23 cellular contexts compared by ENCODE assay signal in the genomic region with DNA sequence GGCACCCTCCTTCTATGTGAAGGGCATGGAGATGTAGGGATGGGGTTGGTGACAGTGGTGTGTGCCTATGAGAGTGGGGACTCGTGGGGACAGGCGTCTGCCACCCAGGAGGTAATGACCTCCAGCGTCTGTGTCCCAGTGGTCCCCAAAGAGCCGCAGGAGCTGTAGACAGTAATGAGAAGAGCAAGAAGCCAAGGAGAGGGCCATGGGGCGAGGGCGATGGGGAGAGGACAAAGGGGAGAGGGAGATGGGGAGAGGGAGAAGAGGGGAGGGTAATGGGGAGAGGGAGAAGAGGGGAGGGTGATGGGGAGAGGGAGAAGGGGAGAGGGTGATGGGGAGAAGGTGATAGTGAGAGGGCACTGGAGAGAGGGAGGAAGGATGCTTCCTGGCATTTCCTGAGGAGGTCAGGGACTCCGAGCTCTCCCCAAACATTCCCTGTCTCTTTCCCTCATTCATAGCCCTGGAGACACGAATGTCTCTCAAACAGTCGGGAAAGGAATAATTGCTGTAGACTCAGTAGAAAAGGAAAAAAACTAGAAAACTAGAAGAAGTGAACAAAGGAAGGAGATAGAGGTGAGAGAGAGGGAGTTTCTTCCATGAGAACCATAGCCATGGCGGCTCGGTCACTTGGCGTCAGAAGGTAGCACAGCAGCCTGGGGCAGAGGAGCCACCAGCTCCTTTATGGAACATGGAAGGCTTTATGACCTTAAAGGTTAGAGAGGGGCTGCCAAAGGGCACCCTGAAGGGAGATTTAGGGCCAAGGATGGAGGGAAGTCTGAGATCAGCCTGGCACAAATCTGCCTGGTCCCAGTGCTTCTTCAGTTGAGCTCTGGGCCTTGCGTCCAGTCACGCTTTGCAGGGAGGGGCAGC. TPM values are rescaled to one million over a fixed set of nuclear protein-coding genes. Genes with fewer than 3 reads are reported as not detected.
DNase-seq lines count a peak whose midpoint lies in the region; ATAC-seq, FAIRE-seq and TF ChIP-seq lines count a peak whose summit lies in the region.
"Had no signal": no experiment of that assay in that cellular context is flagged by ENCODE, and none has a peak within 500 bp of the region (broad histone marks: within the 10 kb centered on the region; RNA-seq: fewer than 3 reads in every experiment).

No MANE protein-coding gene starts in this region.

- no peaks in the 10 kb centered on the region for H3K79me2 ChIP-seq in H1 (ENCODE audit: control insufficient read depth in 1 of 2, insufficient read depth in 2 of 2, low read length in 2 of 2)
- H3K79me2 ChIP-seq in neural cell (replicated peaks; ENCODE audit: insufficient read depth, low read length): no peaks in the 10 kb centered on the region

- no peak overlapping the region for H3K18ac ChIP-seq in IMR-90 (ENCODE audit: low read depth, low read length)
- no peak overlapping the region; the same call in 1 of the 2 replicates for H3K18ac ChIP-seq in H1 (ENCODE audit: extremely low read depth, low read length)

- H3K9me3 Mint-ChIP-seq in progenitor cell of endocrine pancreas (ENCODE audit: low read depth): no peaks in the 10 kb centered on the region
- H3K9me3 Mint-ChIP-seq: immature natural killer cell had no signal

- CTCF ChIA-PET in IMR-90 (lab: Yijun Ruan, JAX) (interaction anchor here (1.3 kb wide), 1 partner anchor 36 kb away, joined by 3 read pairs; no protein-coding TSS in a partner anchor), H1 (lab: Charles Lee; ENCODE audit: partially characterized antibody) (interaction anchor here (0.6 to 5.1 kb wide), 16 partner anchors 8 to 176 kb away, joined by 3 to 43 read pairs (median 4); no protein-coding TSS in a partner anchor)

- H2BK20ac ChIP-seq in IMR-90 (ENCODE audit: low read depth, low read length): no peak overlapping the region
- no peak overlapping the region for H2BK20ac ChIP-seq in H1 (ENCODE audit: low read length)

- POLR2A ChIA-PET in IMR-90 (lab: Charles Lee; ENCODE audit: unreplicated experiment): no interaction called here
- POLR2A ChIA-PET in H1 (lab: Charles Lee; ENCODE audit: partially characterized antibody): interaction anchor here (0.5 to 2.1 kb wide), 3 partner anchors 11 to 665 kb away, joined by 3 to 7 read pairs (median 4); no protein-coding TSS in a partner anchor

- in situ Hi-C loops in IMR-90 (cut with MboI; ENCODE audit: low sequenced_read_pairs): no loop called here
- in situ Hi-C loops in transverse colon (cut with MboI; ENCODE audit: low pct_ligation_motif_present in 1 of 4, low pct_unique_long_range_greater_than_20kb in 1 of 4, low sequenced_read_pairs in 3 of 4): no loop called here

- peak overlapping the region; percentile 9 for H2AK9ac ChIP-seq in IMR-90 (replicated peaks; ENCODE audit: low read depth, low read length, poor library complexity)

- H3K9me1 ChIP-seq in IMR-90 (ENCODE audit: insufficient read depth, low read length): peaks cover 10% of the 10 kb centered on the region

- H3K4me2 ChIP-seq in IMR-90 (ENCODE audit: low read depth, low read length) (no peak overlapping the region), H1 (ENCODE audit: insufficient read depth in 1 of 2, low read depth in 2 of 2, low read length in 2 of 2) (no peak overlapping the region), neural cell (ENCODE audit: low read length) (no peak overlapping the region)

- H4K5ac ChIP-seq in IMR-90 (ENCODE audit: low read depth, low read length): no peak overlapping the region
- H4K5ac ChIP-seq in H1 (ENCODE audit: insufficient read length, low read depth, low read length): no peak overlapping the region

- peaks cover 15% of the 10 kb centered on the region for H3K27me3 Mint-ChIP-seq in progenitor cell of endocrine pancreas

- no peak overlapping the region; the same call in 1 of the 2 replicates for H3K4ac ChIP-seq in IMR-90 (ENCODE audit: low read depth, low read length)
- H3K4ac ChIP-seq in H1 (replicated peaks; ENCODE audit: insufficient read length, low read depth, low read length): no peak overlapping the region

- intact Hi-C loops in IMR-90 (cut with micrococcal nuclease) (no loop called here), transverse colon (cut with DNase I; ENCODE audit: low total_unique reads) (no loop called here)

- H3K36me3 Mint-ChIP-seq in progenitor cell of endocrine pancreas (ENCODE audit: insufficient read depth): no peaks in the 10 kb centered on the region
- H3K36me3 Mint-ChIP-seq: immature natural killer cell; naive thymus-derived CD4-positive, alpha-beta T cell had no signal

- H3K56ac ChIP-seq in IMR-90 (ENCODE audit: extremely low read depth, insufficient read depth, low read length) (no peak overlapping the region), H1 (replicated peaks; ENCODE audit: insufficient read length, low read depth, low read length) (no peak overlapping the region)

- H3K4me3 ChIP-seq in IMR-90 (ENCODE audit: insufficient read depth, low read depth, low read length): no peak overlapping the region
- H3K4me3 ChIP-seq in H1 (ENCODE audit: extremely low read depth in 1 of 4, insufficient read depth in 2 of 4, low read depth in 3 of 4, low read length in 4 of 4): no peak overlapping the region
- no peak overlapping the region for H3K4me3 ChIP-seq in neural cell (ENCODE audit: low read length)
- H3K4me3 ChIP-seq in suprapubic skin: no peak overlapping the region
- H3K4me3 ChIP-seq in transverse colon: no peak overlapping the region
- H3K4me3 ChIP-seq: HAP-1, lung, tibial artery had no signal

- no peak overlapping the region; the same call in 1 of the 2 replicates for H2BK120ac ChIP-seq in IMR-90 (ENCODE audit: low read depth, low read length)
- H2BK120ac ChIP-seq in H1 (replicated peaks; ENCODE audit: low read depth, low read length): no peak overlapping the region

- H3K27ac ChIP-seq in IMR-90 (ENCODE audit: insufficient read depth, low read length) (no peak overlapping the region), H1 (ENCODE audit: low read depth, low read length) (no peak overlapping the region), neural cell (ENCODE audit: low read length) (peak overlapping the region; percentile 16), suprapubic skin (peak overlapping the region; percentile 79), transverse colon (peak overlapping the region in 1 of 4 donors; percentile 34)
- H3K27ac ChIP-seq: HL-60, tibial artery, VCaP had no signal

- 96% methylated on average over 7 of the region's 14 CpGs; no CpG with 5 or more reads in 1 of the 2 experiments for WGBS in IMR-90 (ENCODE audit: extremely low coverage in 2 of 2, insufficient read length in 1 of 2), 2 experiments
- WGBS in H1 (ENCODE audit: extremely low coverage in 1 of 2, insufficient coverage in 1 of 2, insufficient read length in 1 of 2, insufficient replicate concordance in 2 of 2, low coverage in 1 of 2, low lambda C conversion rate in 2 of 2, missing lambda C conversion rate in 1 of 2), 2 experiments: 90% methylated on average over 14 of the region's 14 CpGs; no CpG with 5 or more reads in 1 of the 2 experiments
- 87% methylated on average over 13 of the region's 14 CpGs for WGBS in suprapubic skin
- WGBS in transverse colon (ENCODE audit: low coverage in 1 of 2), 2 donors: 92 to 93% methylated on average over 8 to 14 of the region's 14 CpGs

- H3K79me1 ChIP-seq in IMR-90 (ENCODE audit: low read depth in 1 of 2, low read length in 2 of 2): no peaks in the 10 kb centered on the region
- H3K79me1 ChIP-seq in H1 (ENCODE audit: low read depth, low read length): no peaks in the 10 kb centered on the region

- TF ChIP-seq POLR2A in IMR-90 (IDR thresholded peaks at IDR 0.05; ENCODE audit: low read depth, low read length) (no peak), H1 (IDR thresholded peaks at IDR 0.05; ENCODE audit: control extremely low read depth in 1 of 2, low read depth in 2 of 2, low read length in 2 of 2) (no peak), suprapubic skin (IDR thresholded peaks at IDR 0.05) (no peak), transverse colon (IDR thresholded peaks at IDR 0.05) (no peak)

- no peaks in the 10 kb centered on the region; the same call in 1 of the 2 replicates for H3K27me3 ChIP-seq in IMR-90 (ENCODE audit: control insufficient read depth, insufficient read depth, low read length)
- H3K27me3 ChIP-seq in H1 (replicated peaks in 1 of 4; ENCODE audit: control insufficient read depth in 3 of 4, extremely low read depth in 1 of 4, insufficient read depth in 3 of 4, low read length in 3 of 4): peaks cover 0 to 3% (median 0%) of the 10 kb centered on the region in 4 experiments; a peak in 1 of 7 replicates
- H3K27me3 ChIP-seq in neural cell (ENCODE audit: insufficient read depth, low read depth, low read length): no peaks in the 10 kb centered on the region
- H3K27me3 ChIP-seq in suprapubic skin: no peaks in the 10 kb centered on the region
- no peaks in the 10 kb centered on the region for H3K27me3 ChIP-seq in transverse colon
- H3K27me3 ChIP-seq: BE2C, heart left ventricle had no signal

- no peak for DNase-seq in IMR-90
- DNase-seq in H1 (ENCODE audit: low read depth in 1 of 2, low spot score in 2 of 2): no peak
- DNase-seq in suprapubic skin (ENCODE audit: low spot score in 2 of 2): peak in 1 of 2 donors; percentile 53
- no peak for DNase-seq in NOMO-1 treated with DMSO at 0.1 percent for 48 hours (lab: John Stamatoyannopoulos, UW; ENCODE audit: unreplicated experiment)
- no peak for DNase-seq in progenitor cell of endocrine pancreas (ENCODE audit: low spot score, unreplicated experiment)
- no peak for DNase-seq in transverse colon
- DNase-seq: activated CD8-positive, alpha-beta memory T cell treated with anti-CD3 and anti-CD28 coated beads, Interleukin-2, amount 50 U/mL, for 48 hours; activated naive CD4-positive, alpha-beta T cell; BE2C; effector CD8-positive, alpha-beta T cell; immature natural killer cell; MM.1S; naive thymus-derived CD4-positive, alpha-beta T cell; NCI-H82; PC-3; T-helper 2 cell had no signal

- H3K23me2 ChIP-seq in H1 (ENCODE audit: low read depth, low read length): no peaks in the 10 kb centered on the region

- TF ChIP-seq EP300 in H1 (IDR thresholded peaks at IDR 0.05; ENCODE audit: borderline replicate concordance in 1 of 2, low read depth in 2 of 2, low read length in 2 of 2) (no peak), neural cell (conservative IDR thresholded peaks at IDR 0.05; ENCODE audit: poor library complexity, severe bottlenecking) (no peak), suprapubic skin (IDR thresholded peaks at IDR 0.05) (no peak), transverse colon (IDR thresholded peaks at IDR 0.05; ENCODE audit: low read depth) (no peak)

- no peaks in the 10 kb centered on the region for H4K20me1 ChIP-seq in IMR-90 (ENCODE audit: insufficient read depth, low read length)
- H4K20me1 ChIP-seq in H1 (replicated peaks in 1 of 2; ENCODE audit: control insufficient read depth in 1 of 2, insufficient read depth in 2 of 2, low read length in 2 of 2): no peaks in the 10 kb centered on the region
- H4K20me1 ChIP-seq in neural cell (ENCODE audit: insufficient read depth): no peaks in the 10 kb centered on the region

- H3K9me3 ChIP-seq in IMR-90 (ENCODE audit: control insufficient read depth, insufficient read depth, low read length) (no peaks in the 10 kb centered on the region), H1 (ENCODE audit: insufficient read depth in 2 of 2, low read depth in 1 of 2, low read length in 1 of 2) (no peaks in the 10 kb centered on the region), neural cell (ENCODE audit: low read length) (no peaks in the 10 kb centered on the region), suprapubic skin (no peaks in the 10 kb centered on the region), transverse colon (no peaks in the 10 kb centered on the region)
- H3K9me3 ChIP-seq: BE2C, HAP-1, heart left ventricle, tibial artery had no signal

- no peak overlapping the region for H3K23ac ChIP-seq in IMR-90 (ENCODE audit: low read depth, low read length)
- H3K23ac ChIP-seq in H1 (ENCODE audit: insufficient read length): no peak overlapping the region

- H3K9ac ChIP-seq in IMR-90 (ENCODE audit: low read depth, low read length) (no peak overlapping the region), H1 (replicated peaks in 1 of 4; ENCODE audit: extremely low read depth in 1 of 4, low read depth in 3 of 4, low read length in 3 of 4) (no peak overlapping the region), neural cell (ENCODE audit: low read length) (no peak overlapping the region)

- H2BK12ac ChIP-seq in H1 (ENCODE audit: low read depth, low read length): peak overlapping the region; percentile 60; the same call in 1 of the 2 replicates

- no peak overlapping the region for H4K91ac ChIP-seq in IMR-90 (ENCODE audit: insufficient read depth, low read depth, low read length)
- H4K91ac ChIP-seq in H1 (replicated peaks; ENCODE audit: insufficient read length, low read length): peak overlapping the region; percentile 29

- H4K8ac ChIP-seq in IMR-90 (ENCODE audit: low read depth in 2 of 2, low read length in 2 of 2) (no peak overlapping the region), H1 (ENCODE audit: extremely low read depth, insufficient read depth, low read length) (no peak overlapping the region; the same call in 1 of the 2 replicates)

- H2BK5ac ChIP-seq in IMR-90 (ENCODE audit: low read depth, low read length, poor library complexity, severe bottlenecking): no peak overlapping the region
- no peak overlapping the region for H2BK5ac ChIP-seq in H1 (ENCODE audit: low read depth, low read length)

- dilution Hi-C loops in IMR-90 (cut with HindIII; ENCODE audit: low sequenced_read_pairs, unreplicated experiment): no loop called here

- TF ChIP-seq CTCF in IMR-90 (conservative IDR thresholded peaks at IDR 0.05; ENCODE audit: low read depth, low read length) (no peak), H1 (IDR thresholded peaks at IDR 0.05; ENCODE audit: control extremely low read depth in 1 of 3, insufficient read depth in 1 of 3, low read depth in 1 of 3, low read length in 3 of 3) (no peak), neural cell (IDR thresholded peaks at IDR 0.05; ENCODE audit: poor library complexity, severe bottlenecking) (no peak), suprapubic skin (IDR thresholded peaks at IDR 0.05) (no peak), progenitor cell of endocrine pancreas (IDR thresholded peaks at IDR 0.05; ENCODE audit: unreplicated experiment) (no peak), transverse colon (IDR thresholded peaks at IDR 0.05) (no peak)

- TF ChIP-seq RAD21 in IMR-90 (IDR thresholded peaks at IDR 0.05; ENCODE audit: low read length): no peak
- no peak for TF ChIP-seq RAD21 in H1 (IDR thresholded peaks at IDR 0.05 in 1 of 2, conservative IDR thresholded peaks at IDR 0.05 in 1 of 2; ENCODE audit: low read depth in 2 of 2, low read length in 2 of 2)
- TF ChIP-seq RAD21 in neural cell (conservative IDR thresholded peaks at IDR 0.05): no peak

- H3K36me3 ChIP-seq in IMR-90 (ENCODE audit: control insufficient read depth, insufficient read depth, low read length): no peaks in the 10 kb centered on the region
- no peaks in the 10 kb centered on the region for H3K36me3 ChIP-seq in H1 (ENCODE audit: control insufficient read depth in 2 of 4, insufficient read depth in 4 of 4, low read length in 3 of 4)
- no peaks in the 10 kb centered on the region for H3K36me3 ChIP-seq in neural cell (ENCODE audit: insufficient read depth, low read length)
- no peaks in the 10 kb centered on the region for H3K36me3 ChIP-seq in suprapubic skin
- H3K36me3 ChIP-seq in transverse colon: no peaks in the 10 kb centered on the region
- H3K36me3 ChIP-seq: BE2C, HAP-1, heart left ventricle, tibial artery had no signal

- no peaks in the 10 kb centered on the region for H3F3A ChIP-seq in neural cell (ENCODE audit: insufficient read depth, low read length, poor library complexity, severe bottlenecking)

- no TSS peak for BruUV-seq in IMR-90 (replicated peaks; lab: Mats Ljungman, UMichigan)

- H2AFZ ChIP-seq in IMR-90 (replicated peaks; ENCODE audit: low read length, poor library complexity) (peak overlapping the region; percentile 36), H1 (ENCODE audit: low read length) (no peak overlapping the region), neural cell (ENCODE audit: low read depth, low read length) (no peak overlapping the region)

- ATAC-seq in IMR-90 (ENCODE audit: low read depth): no peak
- ATAC-seq: naive thymus-derived CD4-positive, alpha-beta T cell; PC-3 had no signal

- no peak for FAIRE-seq in H1 (lab: Jason Lieb, UNC)

- H3K9me2 ChIP-seq in neural cell (ENCODE audit: insufficient read depth, low read length): no peaks in the 10 kb centered on the region

- H3K4me1 ChIP-seq in IMR-90 (ENCODE audit: control insufficient read depth, insufficient read depth, low read length) (peaks cover 15% of the 10 kb centered on the region), H1 (replicated peaks in 1 of 4; ENCODE audit: control insufficient read depth in 3 of 4, insufficient read depth in 4 of 4, low read length in 3 of 4) (peaks cover 0 to 6% (median 5%) of the 10 kb centered on the region in 4 experiments; a peak in 3 of 7 replicates), suprapubic skin (peaks cover 66% of the 10 kb centered on the region), transverse colon (peaks cover 20 to 45% (median 33%) of the 10 kb centered on the region in 4 donors)
- H3K4me1 ChIP-seq: BE2C, HAP-1 had no signal

- H3K4me3 Mint-ChIP-seq in progenitor cell of endocrine pancreas (ENCODE audit: low read depth): no peak overlapping the region
- H3K4me3 Mint-ChIP-seq: immature natural killer cell; naive thymus-derived CD4-positive, alpha-beta T cell had no signal

- H2BK15ac ChIP-seq in IMR-90 (ENCODE audit: low read depth, low read length) (no peak overlapping the region), H1 (ENCODE audit: low read length) (0 out of 2 replicates have a peak overlapping the region, but pooled peaks have one; percentile 29)

- no peak overlapping the region for H3K14ac ChIP-seq in IMR-90 (replicated peaks; ENCODE audit: low read depth, low read length)
- no peak overlapping the region for H3K14ac ChIP-seq in H1 (ENCODE audit: insufficient read length)

- H3K4me1 Mint-ChIP-seq in progenitor cell of endocrine pancreas (ENCODE audit: low read depth): peaks cover 13% of the 10 kb centered on the region

- no peak overlapping the region for H3K27ac Mint-ChIP-seq in progenitor cell of endocrine pancreas
- H3K27ac Mint-ChIP-seq: naive thymus-derived CD4-positive, alpha-beta T cell had no signal

- H2AK5ac ChIP-seq in IMR-90 (ENCODE audit: low read depth, low read length) (peak overlapping the region; percentile 14; the same call in 1 of the 2 replicates), H1 (ENCODE audit: low read depth, low read length) (no peak overlapping the region)

RNA-seq across cellular contexts. Expression of a gene that starts 39.5 kb away (rescaled TPM):
- total RNA-seq in IMR-90 (2012; rRNA removed) (0.28 and 0.36 TPM in 2 replicates), suprapubic skin (100 to 1,000 TPM in 1 of 4 donors, 10 to 100 TPM in 3; 53.8 to 102 (median 88.0) TPM), progenitor cell of endocrine pancreas (27.1 and 30.7 TPM in 2 replicates), transverse colon (100 to 1,000 TPM in 1 of 4 donors, 10 to 100 TPM in 3; 48.2 to 193 (median 87.4) TPM)
- polyA plus RNA-seq in IMR-90 (2012; rRNA removed) (0.55 and 0.70 TPM in 2 replicates), H1 (2011; rRNA removed) (0.53 and 0.93 TPM in 2 replicates), neural cell (0.30 and 0.67 TPM in 2 replicates)
- 0.48 and 0.76 TPM in 2 replicates for polyA plus RNA-seq in IMR-90 (2012; cell fraction: cytosol; rRNA removed)
- polyA plus RNA-seq in IMR-90 (2012; cell fraction: nucleus; rRNA removed; ENCODE audit: low replicate concordance): 0.66 and 0.72 TPM in 2 replicates
- 1.2 and 1.3 TPM in 2 replicates for total RNA-seq in H1 (2021; fragmentation: NEBNext Ultra II Directional; extraction: Animal tissue kit (Norgen Biotek cat#: 25700))
- 0.69 TPM for polyA plus RNA-seq in H1 (2011; cell fraction: cytosol; rRNA removed)
- polyA plus RNA-seq in H1 (2011; cell fraction: nucleus; rRNA removed): 2.1 TPM
- polyA plus RNA-seq in H1 (2012, experiment 1 of 2): 0.57 to 1.2 TPM (median 0.92 TPM) in 4 replicates
- polyA plus RNA-seq in H1 (2012, experiment 2 of 2): 0.73 TPM
- polyA plus RNA-seq in H1 (2013, experiment 1 of 2): 0.71 TPM
- polyA plus RNA-seq in H1 (2013, experiment 2 of 2): 0.50 TPM
- 0.41 and 1.4 TPM in 2 replicates for polyA minus RNA-seq in H1 (2011; rRNA and poly(A)+ RNA removed)
- not detected for polyA minus RNA-seq in H1 (2011; cell fraction: cytosol; rRNA and poly(A)+ RNA removed)
- 0.70 TPM for polyA minus RNA-seq in H1 (2011; cell fraction: nucleus; rRNA and poly(A)+ RNA removed)
- polyA minus RNA-seq in neural cell: 0.81 and 0.97 TPM in 2 replicates

Comparison
In these comparisons a context has a peak if more than half of its experiments do, and no peak if none do; other contexts are left out.
1. H3K27ac ChIP-seq: peak in neural cell (single experiment) and suprapubic skin (single experiment); none in IMR-90 (single experiment) and H1 (single experiment).
2. RNA of a gene that starts 39.5 kb away (total RNA-seq): 48.2 to 193 TPM in transverse colon, 53.8 to 102 TPM in suprapubic skin and 27.1 to 30.7 TPM in progenitor cell of endocrine pancreas; 1.2 to 1.3 TPM in H1 and 0.28 to 0.36 TPM in IMR-90; every median in the first group is over 10 times any median in the second.